In the genomic region with DNA sequence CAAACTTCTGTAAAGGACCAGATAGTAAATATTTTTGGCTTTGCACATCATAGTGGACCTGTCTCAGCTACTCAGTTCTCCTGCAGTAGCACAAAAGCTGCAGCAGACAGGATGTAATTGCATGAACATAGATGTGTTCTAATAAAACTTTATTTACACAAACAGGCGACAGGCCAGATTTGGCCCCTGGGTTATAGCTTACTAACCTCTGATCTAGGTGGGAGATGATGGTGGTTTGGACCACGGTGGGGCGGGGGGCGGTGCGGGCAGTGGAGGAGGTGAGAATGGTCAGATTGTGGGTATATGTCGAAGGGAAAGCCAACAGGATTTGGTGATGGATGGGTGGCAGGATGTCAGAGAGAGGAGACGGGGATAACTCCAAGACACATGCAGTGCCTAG, we compare ENCODE assay signal across 26 cellular contexts.
"Had no signal": no experiment of that assay in that cellular context is flagged by ENCODE, and none has a peak within 500 bp of the region (broad histone marks: within the 10 kb centered on the region; RNA-seq: fewer than 3 reads in every experiment).

No MANE protein-coding gene starts in this region.

- H3K4me3 ChIP-seq: colonic mucosa, esophagus squamous epithelium, gastrocnemius medialis, heart right ventricle, left lung, lower lobe of right lung had no signal

- ATAC-seq: effector memory CD8-positive, alpha-beta T cell; esophagus mucosa; gastrocnemius medialis; heart right ventricle; left lung; left ventricle myocardium superior; lower lobe of right lung had no signal

- H3K4me1 ChIP-seq: colonic mucosa, esophagus squamous epithelium, gastrocnemius medialis, heart right ventricle, left lung, lower lobe of right lung had no signal

- H3K9me3 ChIP-seq: colonic mucosa, esophagus squamous epithelium, gastrocnemius medialis, heart right ventricle, left lung, lower lobe of right lung had no signal

- FAIRE-seq: endometrium, kidney had no signal

- H3K27me3 ChIP-seq: colonic mucosa, esophagus squamous epithelium had no signal

- DNase-seq: colonic mucosa; cortex of kidney; effector CD8-positive, alpha-beta T cell; effector memory CD8-positive, alpha-beta T cell; endodermal cell; erythroblast; esophagus squamous epithelium; foreskin fibroblast; foreskin melanocyte; gastrocnemius medialis; glutamatergic neuron; head of caudate nucleus; heart right ventricle; hypothalamus; immature natural killer cell; islet precursor cell; kidney; kidney glomerular epithelial cell; left lung; left ventricle myocardium superior; lower lobe of right lung; mesenchymal stem cell; midbrain had no signal

- H3K36me3 ChIP-seq: colonic mucosa, gastrocnemius medialis, heart right ventricle, left lung, lower lobe of right lung had no signal

- H3K27ac ChIP-seq: colonic mucosa, epithelial cell of prostate, esophagus squamous epithelium, gastrocnemius medialis, heart right ventricle, left lung, lower lobe of right lung had no signal
